17 cellular contexts compared by ENCODE assay signal in the genomic region with DNA sequence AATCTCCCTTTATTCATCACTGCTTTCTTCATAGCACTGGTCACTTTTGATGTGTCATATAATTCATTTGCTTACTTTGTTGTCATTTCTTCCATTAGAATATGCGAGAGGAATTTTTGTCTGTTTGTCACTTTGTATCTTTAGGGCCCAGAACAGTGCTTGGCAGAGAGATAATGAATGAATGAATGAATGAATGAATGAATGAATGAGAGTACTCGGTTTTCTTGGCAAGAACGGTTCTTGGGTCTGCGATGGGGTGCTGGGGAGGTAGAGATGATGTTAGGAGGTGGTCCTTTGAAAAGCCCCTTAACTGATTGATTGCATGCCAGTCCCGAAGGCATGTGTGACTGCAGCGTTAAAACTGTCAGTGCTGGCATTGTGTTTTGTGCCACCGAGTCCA. TPM values are rescaled to one million over a fixed set of nuclear protein-coding genes. Genes with fewer than 3 reads are reported as not detected.
DNase-seq lines count a peak whose midpoint lies in the region; ATAC-seq, FAIRE-seq and TF ChIP-seq lines count a peak whose summit lies in the region.
"Had no signal": no experiment of that assay in that cellular context is flagged by ENCODE, and none has a peak within 500 bp of the region (broad histone marks: within the 10 kb centered on the region; RNA-seq: fewer than 3 reads in every experiment).

No MANE protein-coding gene starts in this region.

- TF ChIP-seq CTCF in heart left ventricle (IDR thresholded peaks at IDR 0.05) = no peak
- no peak for TF ChIP-seq CTCF in thyroid gland (IDR thresholded peaks at IDR 0.05)
- TF ChIP-seq CTCF in A673 (conservative IDR thresholded peaks at IDR 0.05; ENCODE audit: low read depth, low read length) = no peak

- DNase-seq in heart left ventricle = no peak
- no peak for DNase-seq in cardiac septum (ENCODE audit: low spot score)
- no peak for DNase-seq in thyroid gland
- no peak for DNase-seq in AG08395 (ENCODE audit: low spot score)
- no peak for DNase-seq in A673 (ENCODE audit: low spot score)
- no peak for DNase-seq in urothelium cell line (ENCODE audit: low spot score)
- DNase-seq: DMS79, H7, Kasumi-1, NCI-H1105 treated with DMSO at 0.1 percent for 48 hours, NCI-H187 treated with DMSO at 0.1 percent for 48 hours, NCI-H774 had no signal

- H3K4me1 ChIP-seq in heart left ventricle = peaks cover 0 to 36% (median 26%) of the 10 kb centered on the region in 12 donors
- H3K4me1 ChIP-seq in muscle layer of duodenum (ENCODE audit: control insufficient read depth in 1 of 2, insufficient read depth in 2 of 2, low read length in 2 of 2) = peaks cover 0 to 4% of the 10 kb centered on the region in 2 donors
- H3K4me1 ChIP-seq in thyroid gland = peaks cover 13 to 29% of the 10 kb centered on the region in 2 donors
- no peaks in the 10 kb centered on the region for H3K4me1 ChIP-seq in A673 (ENCODE audit: insufficient read depth, low read length, poor library complexity, severe bottlenecking)

- CTCF ChIA-PET in A673 (lab: Charles Lee) = no interaction called here

- POLR2A ChIA-PET in A673 (lab: Charles Lee; ENCODE audit: low non-redundant PET) = no interaction called here

- ATAC-seq in heart left ventricle = no peak
- ATAC-seq: GM12878 had no signal

- intact Hi-C loops in heart left ventricle (cut with DNase I) = loop anchor here in 1 of 10 donors (10.0 kb wide), 1 partner anchor 103 kb away; no protein-coding TSS in a partner anchor
- intact Hi-C loops in cardiac septum (cut with DNase I) = no loop called here
- intact Hi-C loops in thyroid gland (cut with DNase I) = no loop called here
- intact Hi-C loops in A673 (cut with micrococcal nuclease; ENCODE audit: unreplicated experiment) = no loop called here

- H3K27ac ChIP-seq in heart left ventricle (peak overlapping the region; percentile 1 to 87 (median 70)), cingulate gyrus (ENCODE audit: low read depth, low read length) (peak overlapping the region; percentile 97), muscle layer of duodenum (ENCODE audit: low read length) (peak overlapping the region; percentile 40), thyroid gland (peak overlapping the region in 2 of 3 donors; percentile 45 to 69), A673 (ENCODE audit: low read depth, low read length, poor library complexity, severe bottlenecking) (no peak overlapping the region)

- H3K4me3 ChIP-seq in heart left ventricle (no peak overlapping the region), muscle layer of duodenum (ENCODE audit: low read depth in 1 of 2, low read length in 2 of 2) (no peak overlapping the region), thyroid gland (replicated peaks in 1 of 3) (no peak overlapping the region), A673 (ENCODE audit: low read depth, low read length, poor library complexity, severe bottlenecking) (no peak overlapping the region)
- H3K4me3 ChIP-seq: GM12878 had no signal

- no TSS peak for BruUV-seq in A673 (replicated peaks; lab: Mats Ljungman, UMichigan)

- FAIRE-seq in urothelium cell line (lab: Jason Lieb, UNC) = no peak
- FAIRE-seq: GM12878 had no signal

- H3K9me3 ChIP-seq in heart left ventricle = no peaks in the 10 kb centered on the region
- H3K9me3 ChIP-seq in muscle layer of duodenum (ENCODE audit: control insufficient read depth in 1 of 2, low read length in 2 of 2) = no peaks in the 10 kb centered on the region
- H3K9me3 ChIP-seq in thyroid gland = no peaks in the 10 kb centered on the region
- no peaks in the 10 kb centered on the region for H3K9me3 ChIP-seq in A673 (ENCODE audit: low read depth, low read length, poor library complexity, severe bottlenecking)

- H3K27me3 ChIP-seq in heart left ventricle (no peaks in the 10 kb centered on the region), muscle layer of duodenum (ENCODE audit: low read depth, low read length) (no peaks in the 10 kb centered on the region), thyroid gland (no peaks in the 10 kb centered on the region), A673 (replicated peaks; ENCODE audit: insufficient read depth, low read depth, low read length, poor library complexity) (no peaks in the 10 kb centered on the region)

- H3K36me3 ChIP-seq in heart left ventricle = peaks cover under 1 to 90% (median 77%) of the 10 kb centered on the region in 9 donors
- peaks cover 60 to 72% of the 10 kb centered on the region in 2 donors for H3K36me3 ChIP-seq in muscle layer of duodenum (ENCODE audit: control insufficient read depth in 1 of 2, insufficient read depth in 2 of 2, low read length in 2 of 2)
- peaks cover 57 to 66% of the 10 kb centered on the region in 2 donors for H3K36me3 ChIP-seq in thyroid gland
- H3K36me3 ChIP-seq in A673 (ENCODE audit: insufficient read depth, low read length, poor library complexity, severe bottlenecking) = peaks cover 52% of the 10 kb centered on the region

- 41 to 56% (median 50%) methylated on average over 7 of the region's 7 CpGs for WGBS in heart left ventricle, 4 donors
- 62 to 73% methylated on average over 6 to 7 of the region's 7 CpGs for WGBS in thyroid gland, 2 donors

- TF ChIP-seq POLR2A in heart left ventricle (IDR thresholded peaks at IDR 0.05) (no peak), thyroid gland (IDR thresholded peaks at IDR 0.05) (no peak)

RNA-seq across cellular contexts. Expression of a gene that starts 52.4 kb away (rescaled TPM):
- total RNA-seq in heart left ventricle (under 1 TPM in 2 of 9 donors, not detected in 7; 0.16 TPM), cardiac septum (not detected), thyroid gland (1 to 10 TPM in 2 of 4 donors, under 1 TPM in 2; 0.20 to 1.2 (median 0.86) TPM), A673 (2021) (0.39 and 0.67 TPM in 2 replicates)
- polyA plus RNA-seq in heart left ventricle = under 1 TPM; 0.06 to 0.23 TPM
- total RNA-seq: A172, G401, H7 had no signal
